8 cellular contexts compared by ENCODE assay signal in genomic region chrX:39874202-39874816, GRCh38.
A peak's percentile ranks its signal among the peaks of the same experiment; 100 is the strongest.
DNase-seq lines count a peak whose midpoint lies in the region; ATAC-seq and TF ChIP-seq lines count a peak whose summit lies in the region.

No MANE protein-coding gene starts in this region.

- no peaks in the 10 kb centered on the region for H3K4me1 ChIP-seq in upper lobe of right lung

- ATAC-seq in GM19328 (IDR thresholded peaks at IDR 0.05; ENCODE audit: unreplicated experiment) (peak; percentile 86), HG02973 (IDR thresholded peaks at IDR 0.05; ENCODE audit: unreplicated experiment) (peak; percentile 96), upper lobe of right lung (no peak)

- no peak for TF ChIP-seq CTCF in upper lobe of right lung (IDR thresholded peaks at IDR 0.05)

- intact Hi-C loops in upper lobe of right lung (cut with DNase I) (no loop called here), cardiac septum (cut with DNase I) (no loop called here)

- no peaks in the 10 kb centered on the region for H3K9me3 ChIP-seq in upper lobe of right lung

- H3K27me3 ChIP-seq in upper lobe of right lung = no peaks in the 10 kb centered on the region

- no peaks in the 10 kb centered on the region for H3K36me3 ChIP-seq in upper lobe of right lung

- no peak overlapping the region for H3K4me3 ChIP-seq in upper lobe of right lung

- H3K27ac ChIP-seq in upper lobe of right lung = no peak overlapping the region

- DNase-seq in activated CD4-positive, alpha-beta T cell treated with anti-CD3 and anti-CD28 coated beads, Interleukin-2, amount 50 U/mL, for 48 hours = peak; percentile 61 to 75
- peak; percentile 11 for DNase-seq in stimulated activated CD8-positive, alpha-beta memory T cell treated with anti-CD3 and anti-CD28 coated beads, Interleukin-12 subunit alpha, Interleukin-12 subunit beta, amount 100 ng/mL, for 4 hours (ENCODE audit: low read depth)
- no peak for DNase-seq in SW 1271 (lab: John Stamatoyannopoulos, UW)
- DNase-seq in upper lobe of right lung = no peak
- no peak for DNase-seq in NCI-H2227 (lab: John Stamatoyannopoulos, UW; ENCODE audit: unreplicated experiment)
- no peak for DNase-seq in cardiac septum (ENCODE audit: low spot score)

Comparison
In these comparisons a context has a peak if more than half of its experiments do, and no peak if none do; other contexts are left out.
1. DNase-seq: peak in activated CD4-positive, alpha-beta T cell treated with anti-CD3 and anti-CD28 coated beads, Interleukin-2, amount 50 U/mL, for 48 hours (2 of 2) and stimulated activated CD8-positive, alpha-beta memory T cell treated with anti-CD3 and anti-CD28 coated beads, Interleukin-12 subunit alpha, Interleukin-12 subunit beta, amount 100 ng/mL, for 4 hours (single experiment); none in SW 1271 (0 of 2), upper lobe of right lung (single experiment), NCI-H2227 (single experiment) and cardiac septum (single experiment).